In the genomic region with DNA sequence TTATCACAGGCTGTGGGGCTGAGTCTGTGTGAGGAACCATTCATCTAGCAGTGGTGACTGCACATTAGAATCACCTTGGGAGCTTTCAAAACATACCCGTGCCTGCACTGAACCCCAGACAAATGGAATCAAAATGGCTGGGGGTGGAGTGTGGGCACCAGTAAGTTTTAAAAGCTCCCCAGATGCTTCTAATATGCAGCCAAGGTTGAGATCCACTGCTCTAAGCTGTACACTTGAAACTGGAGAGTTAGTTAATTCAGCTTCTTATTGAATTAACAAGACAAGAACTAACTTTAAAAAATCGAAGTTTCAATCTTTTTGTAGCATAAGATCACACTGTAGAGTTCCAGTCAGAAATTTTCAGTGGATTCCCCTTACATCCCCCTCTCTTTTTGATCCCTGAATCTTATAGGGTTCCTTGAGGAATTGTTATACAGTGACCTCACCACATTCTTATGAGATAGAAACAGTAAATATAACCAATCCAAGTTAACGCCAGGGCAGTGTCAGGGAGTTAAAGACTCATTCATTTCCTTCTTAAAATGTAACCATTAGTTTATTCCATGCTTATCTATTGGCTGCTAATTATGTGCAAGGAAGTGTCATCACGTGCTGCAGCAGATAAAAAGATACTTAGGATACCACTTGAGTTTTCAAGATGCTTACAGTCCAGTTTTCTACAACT, we compare ENCODE assay signal across 14 cellular contexts. TPM values are rescaled to one million over a fixed set of nuclear protein-coding genes. Genes with fewer than 3 reads are reported as not detected.
DNase-seq lines count a peak whose midpoint lies in the region; TF ChIP-seq lines count a peak whose summit lies in the region.
"Had no signal": no experiment of that assay in that cellular context is flagged by ENCODE, and none has a peak within 500 bp of the region (broad histone marks: within the 10 kb centered on the region; RNA-seq: fewer than 3 reads in every experiment).

No MANE protein-coding gene starts in this region.

- no peaks in the 10 kb centered on the region for H3K27me3 Mint-ChIP-seq in T-helper 2 cell treated with Interferon-gamma antibody and Interleukin-4, amounts not matched to agents 5 μg/mL and 100 μg/mL, for 36 hours (ENCODE audit: low read depth)
- H3K27me3 Mint-ChIP-seq: activated naive CD8-positive, alpha-beta T cell treated with anti-CD3 and anti-CD28 coated beads, Interleukin-2, amount 10 ng/mL, durations not matched to agents 7 days and 5 days; activated T-cell treated with anti-CD3 and anti-CD28 coated beads, Interleukin-2, amount 50 U/mL, for 24 hours had no signal

- no peaks in the 10 kb centered on the region for H3K9me2 ChIP-seq in GM23248 (ENCODE audit: insufficient read depth)

- H3F3A ChIP-seq in GM23248 (ENCODE audit: insufficient read depth), result peaks cover 13% of the 10 kb centered on the region; the same call in 1 of the 2 replicates

- H3K27ac ChIP-seq in GM23248 (peak overlapping the region; percentile 20; the same call in 1 of the 2 replicates), ascending aorta (peak overlapping the region; percentile 56 to 62), stomach smooth muscle (ENCODE audit: low read length) (peak overlapping the region; percentile 8), spleen (no peak overlapping the region)
- H3K27ac ChIP-seq: ovary had no signal

- H3K4me2 ChIP-seq in GM23248 (ENCODE audit: unreplicated experiment), result peak overlapping the region; percentile 49
- H3K4me2 ChIP-seq: GM23338 had no signal

- peaks cover 20% of the 10 kb centered on the region for H3K9me3 Mint-ChIP-seq in T-helper 2 cell treated with Interferon-gamma antibody and Interleukin-4, amounts not matched to agents 5 μg/mL and 100 μg/mL, for 36 hours

- H3K4me3 ChIP-seq in GM23248 (0 out of 2 replicates have a peak overlapping the region, but pooled peaks have one; percentile 4), ascending aorta (no peak overlapping the region), fibroblast of villous mesenchyme (ENCODE audit: low read depth, low read length) (no peak overlapping the region), stomach smooth muscle (ENCODE audit: low read length in 2 of 2) (no peak overlapping the region), spleen (no peak overlapping the region)
- H3K4me3 ChIP-seq: GM23338, ovary had no signal

- no peak overlapping the region for H3K27ac Mint-ChIP-seq in T-helper 2 cell treated with Interferon-gamma antibody and Interleukin-4, amounts not matched to agents 5 μg/mL and 100 μg/mL, for 36 hours
- H3K27ac Mint-ChIP-seq: activated naive CD8-positive, alpha-beta T cell treated with anti-CD3 and anti-CD28 coated beads, Interleukin-2, amount 10 ng/mL, durations not matched to agents 7 days and 5 days; activated T-cell treated with anti-CD3 and anti-CD28 coated beads, Interleukin-2, amount 50 U/mL, for 24 hours had no signal

- H2AFZ ChIP-seq in GM23248, result peak overlapping the region; percentile 47; the same call in 1 of the 2 replicates
- H2AFZ ChIP-seq: GM23338 had no signal

- WGBS in GM23248 (ENCODE audit: low coverage in 1 of 2, low lambda C conversion rate in 2 of 2, missing lambda C conversion rate in 2 of 2), 2 experiments, result 48 to 49% methylated on average over 4 of the region's 4 CpGs
- 78 to 83% (median 82%) methylated on average over 4 of the region's 4 CpGs for WGBS in spleen, 5 donors

- H3K36me3 ChIP-seq in GM23248 (ENCODE audit: low read depth) (no peaks in the 10 kb centered on the region), ascending aorta (peaks cover 0 to 9% of the 10 kb centered on the region in 2 donors), stomach smooth muscle (ENCODE audit: control insufficient read depth in 2 of 2, insufficient read depth in 2 of 2, low read length in 2 of 2) (peaks cover 9 to 12% of the 10 kb centered on the region in 2 donors), spleen (peaks cover 0 to 66% (median 27%) of the 10 kb centered on the region in 6 donors)
- H3K36me3 ChIP-seq: ovary had no signal

- H3K27me3 ChIP-seq in GM23248 (replicated peaks; ENCODE audit: insufficient read depth) (no peaks in the 10 kb centered on the region), ascending aorta (no peaks in the 10 kb centered on the region), stomach smooth muscle (ENCODE audit: control insufficient read depth in 1 of 2, insufficient read depth in 2 of 2, low read length in 2 of 2) (no peaks in the 10 kb centered on the region), spleen (replicated peaks in 1 of 7) (no peaks in the 10 kb centered on the region)
- H3K27me3 ChIP-seq: ovary had no signal

- no peak for TF ChIP-seq CTCF in ascending aorta (IDR thresholded peaks at IDR 0.05)
- no peak for TF ChIP-seq CTCF in fibroblast of villous mesenchyme (IDR thresholded peaks at IDR 0.05; ENCODE audit: insufficient read depth, low read depth, low read length)
- TF ChIP-seq CTCF in spleen (IDR thresholded peaks at IDR 0.05 in 8 of 11, conservative IDR thresholded peaks at IDR 0.05 in 3 of 11), result no peak

- H3K9me3 ChIP-seq in GM23248 (ENCODE audit: low read depth) (no peaks in the 10 kb centered on the region), ascending aorta (no peaks in the 10 kb centered on the region), stomach smooth muscle (ENCODE audit: control insufficient read depth in 2 of 2, low read length in 2 of 2) (no peaks in the 10 kb centered on the region), spleen (peaks cover 0 to 24% (median 18%) of the 10 kb centered on the region in 8 donors)
- H3K9me3 ChIP-seq: ovary had no signal

- in situ Hi-C loops in GM23248 (cut with MboI), result no loop called here

- TF ChIP-seq POLR2A in spleen (IDR thresholded peaks at IDR 0.05), result no peak

- intact Hi-C loops in ascending aorta (cut with DNase I), result no loop called here
- intact Hi-C loops in spleen (cut with DNase I; ENCODE audit: low total_unique reads), result no loop called here

- H3K79me2 ChIP-seq in GM23248 (ENCODE audit: insufficient read depth), result no peaks in the 10 kb centered on the region

- DNase-seq in GM23248 (peak; percentile 49), ascending aorta (ENCODE audit: low spot score in 2 of 2) (no peak), fibroblast of villous mesenchyme (ENCODE audit: low read depth) (peak; percentile 17), GM19238 (ENCODE audit: insufficient read length, low spot score) (no peak), spleen (no peak)
- DNase-seq in T-helper 2 cell treated with Interferon-gamma antibody and Interleukin-4, amounts not matched to agents 5 μg/mL and 100 μg/mL, for 36 hours (ENCODE audit: low spot score), result no peak
- DNase-seq: activated CD4-positive, alpha-beta T cell treated with anti-CD3 and anti-CD28 coated beads for 48 hours; activated naive CD8-positive, alpha-beta T cell treated with anti-CD3 and anti-CD28 coated beads, Interleukin-2, amount 10 ng/mL, durations not matched to agents 7 days and 5 days; activated T-cell treated with anti-CD3 and anti-CD28 coated beads, Interleukin-2, amount 50 U/mL, for 24 hours; NCI-H187; NCI-H446 treated with DMSO at 0.1 percent for 48 hours; ovary had no signal

- peaks cover 17% of the 10 kb centered on the region for H3K36me3 Mint-ChIP-seq in T-helper 2 cell treated with Interferon-gamma antibody and Interleukin-4, amounts not matched to agents 5 μg/mL and 100 μg/mL, for 36 hours (ENCODE audit: low read depth)

- H4K20me1 ChIP-seq in GM23248 (ENCODE audit: insufficient read depth), result no peaks in the 10 kb centered on the region

- H3K4me1 ChIP-seq in GM23248 (ENCODE audit: insufficient read depth) (peaks cover 16% of the 10 kb centered on the region), ascending aorta (peaks cover 0 to 8% of the 10 kb centered on the region in 2 donors), stomach smooth muscle (ENCODE audit: control insufficient read depth, insufficient read depth, low read length) (peaks cover 7% of the 10 kb centered on the region), spleen (no peaks in the 10 kb centered on the region)

- no peak overlapping the region for H3K9ac ChIP-seq in GM23248
- H3K9ac ChIP-seq in stomach smooth muscle (ENCODE audit: low read length in 2 of 2), result no peak overlapping the region

- H3K4me1 Mint-ChIP-seq in T-helper 2 cell treated with Interferon-gamma antibody and Interleukin-4, amounts not matched to agents 5 μg/mL and 100 μg/mL, for 36 hours (ENCODE audit: low read depth), result no peaks in the 10 kb centered on the region
- H3K4me1 Mint-ChIP-seq: activated naive CD8-positive, alpha-beta T cell treated with anti-CD3 and anti-CD28 coated beads, Interleukin-2, amount 10 ng/mL, durations not matched to agents 7 days and 5 days had no signal

- no peak overlapping the region for H3K4me3 Mint-ChIP-seq in T-helper 2 cell treated with Interferon-gamma antibody and Interleukin-4, amounts not matched to agents 5 μg/mL and 100 μg/mL, for 36 hours
- H3K4me3 Mint-ChIP-seq: activated naive CD8-positive, alpha-beta T cell treated with anti-CD3 and anti-CD28 coated beads, Interleukin-2, amount 10 ng/mL, durations not matched to agents 7 days and 5 days; activated T-cell treated with anti-CD3 and anti-CD28 coated beads, Interleukin-2, amount 50 U/mL, for 24 hours; GM23338 had no signal

RNA-seq across cellular contexts. Expression of a gene that starts 29.9 kb away (rescaled TPM):
- 3.0 and 13.8 TPM in 2 replicates for total RNA-seq in GM23248 (2014; rRNA removed; shearing (Covaris generic))
- 12.6 and 14.1 TPM in 2 replicates for polyA plus RNA-seq in GM23248 (2016; fragmentation: Nextera tagmentation; extraction: Ambion mirVana)
- 19.9 TPM for total RNA-seq in ascending aorta
- 3.9 and 6.5 TPM in 2 replicates for total RNA-seq in fibroblast of villous mesenchyme
- total RNA-seq in spleen, result 10 to 100 TPM; 16.5 to 30.8 (median 17.9) TPM
- 10 to 100 TPM in 2 of 3 donors, 1 to 10 TPM in 1; 9.1 to 21.6 (median 13.3) TPM for polyA plus RNA-seq in spleen

Comparison
In these comparisons a context has a peak if more than half of its experiments do, and no peak if none do; other contexts are left out.
1. DNase-seq: peak in GM23248 (single experiment) and fibroblast of villous mesenchyme (single experiment); none in ascending aorta (0 of 2), GM19238 (single experiment), spleen (single experiment) and T-helper 2 cell treated with Interferon-gamma antibody and Interleukin-4, amounts not matched to agents 5 μg/mL and 100 μg/mL, for 36 hours (single experiment).
2. H3K27ac ChIP-seq: peak in GM23248 (single experiment), ascending aorta (2 of 2) and stomach smooth muscle (single experiment); none in spleen (0 of 8).